In genomic region chr7:95430864-95431263, GRCh38 we compare ENCODE assay signal across 1 cellular context.
TF ChIP-seq lines count a peak whose summit lies in the region.

No MANE protein-coding gene starts in this region.

TF ChIP-seq in HepG2, 621 proteins besides CTCF, POLR2A, EP300 and RAD21 (continued from another document):
- TF ChIP-seq ZNF775 (CRISPR knock-in tag; IDR thresholded peaks at IDR 0.05; ENCODE audit: borderline replicate concordance), result 0 out of 2 replicates have a peak, but pooled peaks have one; percentile 22
- TF ChIP-seq ZNF766 (CRISPR knock-in tag; IDR thresholded peaks at IDR 0.05; ENCODE audit: borderline replicate concordance), result no peak
- TF ChIP-seq ARNT2 (CRISPR knock-in tag; IDR thresholded peaks at IDR 0.05; ENCODE audit: low read depth), result no peak
- TF ChIP-seq, protein P1, sequence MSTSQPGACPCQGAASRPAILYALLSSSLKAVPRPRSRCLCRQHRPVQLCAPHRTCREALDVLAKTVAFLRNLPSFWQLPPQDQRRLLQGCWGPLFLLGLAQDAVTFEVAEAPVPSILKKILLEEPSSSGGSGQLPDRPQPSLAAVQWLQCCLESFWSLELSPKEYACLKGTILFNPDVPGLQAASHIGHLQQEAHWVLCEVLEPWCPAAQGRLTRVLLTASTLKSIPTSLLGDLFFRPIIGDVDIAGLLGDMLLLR (CRISPR knock-in tag; IDR thresholded peaks at IDR 0.05), result no peak
- peak; percentile 22; the same call in 1 of the 2 replicates for TF ChIP-seq MIXL1 (CRISPR knock-in tag; IDR thresholded peaks at IDR 0.05)
- peak; percentile 56; the same call in 1 of the 2 replicates for TF ChIP-seq IKZF5 (CRISPR knock-in tag; IDR thresholded peaks at IDR 0.05)
- TF ChIP-seq, protein P2, sequence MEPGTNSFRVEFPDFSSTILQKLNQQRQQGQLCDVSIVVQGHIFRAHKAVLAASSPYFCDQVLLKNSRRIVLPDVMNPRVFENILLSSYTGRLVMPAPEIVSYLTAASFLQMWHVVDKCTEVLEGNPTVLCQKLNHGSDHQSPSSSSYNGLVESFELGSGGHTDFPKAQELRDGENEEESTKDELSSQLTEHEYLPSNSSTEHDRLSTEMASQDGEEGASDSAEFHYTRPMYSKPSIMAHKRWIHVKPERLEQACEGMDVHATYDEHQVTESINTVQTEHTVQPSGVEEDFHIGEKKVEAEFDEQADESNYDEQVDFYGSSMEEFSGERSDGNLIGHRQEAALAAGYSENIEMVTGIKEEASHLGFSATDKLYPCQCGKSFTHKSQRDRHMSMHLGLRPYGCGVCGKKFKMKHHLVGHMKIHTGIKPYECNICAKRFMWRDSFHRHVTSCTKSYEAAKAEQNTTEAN (CRISPR knock-in tag; conservative IDR thresholded peaks at IDR 0.05), result 0 out of 2 replicates have a peak, but pooled peaks have one; percentile 37
- TF ChIP-seq ZNF891 (CRISPR knock-in tag; IDR thresholded peaks at IDR 0.05), result no peak
- no peak for TF ChIP-seq ZNF674 (CRISPR knock-in tag; IDR thresholded peaks at IDR 0.05; ENCODE audit: low read depth)
- TF ChIP-seq KDM6A (CRISPR knock-in tag; IDR thresholded peaks at IDR 0.05; ENCODE audit: low read depth), result 0 out of 2 replicates have a peak, but pooled peaks have one; percentile 14
- peak; percentile 46; the same call in 1 of the 2 replicates for TF ChIP-seq SP5 (CRISPR knock-in tag; IDR thresholded peaks at IDR 0.05; ENCODE audit: borderline replicate concordance, low read depth)
- no peak for TF ChIP-seq ZFYVE20 (CRISPR knock-in tag; IDR thresholded peaks at IDR 0.05; ENCODE audit: borderline replicate concordance, low read depth)
- TF ChIP-seq WIZ (CRISPR knock-in tag; IDR thresholded peaks at IDR 0.05), result no peak
TF ChIP-seq in HepG2: peak in this region for 84.
